Comparison of ENCODE assay signal across 13 cellular contexts in genomic region chr3:123536153-123536895, GRCh38. TPM values are rescaled to one million over a fixed set of nuclear protein-coding genes. Genes with fewer than 3 reads are reported as not detected.
DNase-seq lines count a peak whose midpoint lies in the region; ATAC-seq and TF ChIP-seq lines count a peak whose summit lies in the region.
"Had no signal": no experiment of that assay in that cellular context is flagged by ENCODE, and none has a peak within 500 bp of the region (broad histone marks: within the 10 kb centered on the region; RNA-seq: fewer than 3 reads in every experiment).

No MANE protein-coding gene starts in this region.

- no peak overlapping the region for H3K27ac Mint-ChIP-seq in activated CD8-positive, alpha-beta T cell treated with anti-CD3 and anti-CD28 coated beads for 36 hours
- H3K27ac Mint-ChIP-seq in activated CD8-positive, alpha-beta T cell treated with anti-CD3 and anti-CD28 coated beads, Interleukin-2, amount 10 ng/mL, durations not matched to agents 7 days and 5 days: no peak overlapping the region
- H3K27ac Mint-ChIP-seq in stimulated activated effector memory CD8-positive, alpha-beta T cell treated with anti-CD3 and anti-CD28 coated beads, Interleukin-12 subunit alpha, Interleukin-12 subunit beta, amount 100 ng/mL, for 72 hours: peak overlapping the region; percentile 5
- peak overlapping the region in 1 of 7 donors; percentile 62 for H3K27ac Mint-ChIP-seq in CD4-positive, alpha-beta memory T cell

- intact Hi-C loops in activated CD8-positive, alpha-beta T cell treated with anti-CD3 and anti-CD28 coated beads for 36 hours (cut with micrococcal nuclease): no loop called here
- intact Hi-C loops in CD4-positive, alpha-beta memory T cell (cut with micrococcal nuclease): no loop called here

- peaks cover 19% of the 10 kb centered on the region for H3K4me1 Mint-ChIP-seq in activated CD8-positive, alpha-beta T cell treated with anti-CD3 and anti-CD28 coated beads for 36 hours (ENCODE audit: low read depth)
- H3K4me1 Mint-ChIP-seq in activated CD8-positive, alpha-beta T cell treated with anti-CD3 and anti-CD28 coated beads, Interleukin-2, amount 10 ng/mL, durations not matched to agents 7 days and 5 days (ENCODE audit: low read depth): peaks cover 3% of the 10 kb centered on the region
- peaks cover 15% of the 10 kb centered on the region for H3K4me1 Mint-ChIP-seq in stimulated activated effector memory CD8-positive, alpha-beta T cell treated with anti-CD3 and anti-CD28 coated beads, Interleukin-12 subunit alpha, Interleukin-12 subunit beta, amount 100 ng/mL, for 72 hours
- peaks cover 0 to 13% (median 11%) of the 10 kb centered on the region in 4 donors for H3K4me1 Mint-ChIP-seq in CD4-positive, alpha-beta memory T cell

- ATAC-seq in activated CD8-positive, alpha-beta T cell treated with anti-CD3 and anti-CD28 coated beads for 36 hours: peak; percentile 62
- ATAC-seq in activated CD8-positive, alpha-beta T cell treated with anti-CD3 and anti-CD28 coated beads, Interleukin-2, amount 10 ng/mL, durations not matched to agents 7 days and 5 days: no peak
- ATAC-seq in GM21619 (IDR thresholded peaks at IDR 0.05; ENCODE audit: unreplicated experiment): peak; percentile 73
- peak; percentile 74 for ATAC-seq in HG03280 (IDR thresholded peaks at IDR 0.05; ENCODE audit: unreplicated experiment)
- peak; percentile 91 for ATAC-seq in stimulated activated effector memory CD8-positive, alpha-beta T cell treated with anti-CD3 and anti-CD28 coated beads, Interleukin-12 subunit alpha, Interleukin-12 subunit beta, amount 100 ng/mL, for 72 hours

- CTCF ChIA-PET in activated CD8-positive, alpha-beta T cell treated with anti-CD3 and anti-CD28 coated beads for 36 hours (lab: Charles Lee): interaction anchor here (4.0 kb wide), 1 partner anchor 22 kb away, joined by 12 read pairs; no protein-coding TSS in a partner anchor
- CTCF ChIA-PET in activated CD8-positive, alpha-beta T cell treated with anti-CD3 and anti-CD28 coated beads, Interleukin-2, amount 10 ng/mL, durations not matched to agents 7 days and 5 days (lab: Charles Lee): no interaction called here
- CTCF ChIA-PET in CD4-positive, alpha-beta memory T cell (lab: Charles Lee; ENCODE audit: partially characterized antibody): interaction anchor here (2.7 kb wide), 1 partner anchor 24 kb away, joined by 15 read pairs; no protein-coding TSS in a partner anchor

- no peaks in the 10 kb centered on the region for H3K4me1 ChIP-seq in CD4-positive, alpha-beta memory T cell (ENCODE audit: insufficient read depth, low read length)
- H3K4me1 ChIP-seq: ascending aorta had no signal

- POLR2A ChIA-PET in activated CD8-positive, alpha-beta T cell treated with anti-CD3 and anti-CD28 coated beads for 36 hours (lab: Charles Lee): no interaction called here
- POLR2A ChIA-PET in activated CD8-positive, alpha-beta T cell treated with anti-CD3 and anti-CD28 coated beads, Interleukin-2, amount 10 ng/mL, durations not matched to agents 7 days and 5 days (lab: Charles Lee): no interaction called here
- POLR2A ChIA-PET in CD4-positive, alpha-beta memory T cell (lab: Charles Lee; ENCODE audit: partially characterized antibody): no interaction called here

- no peaks in the 10 kb centered on the region for H3K27me3 Mint-ChIP-seq in activated CD8-positive, alpha-beta T cell treated with anti-CD3 and anti-CD28 coated beads for 36 hours
- H3K27me3 Mint-ChIP-seq in activated CD8-positive, alpha-beta T cell treated with anti-CD3 and anti-CD28 coated beads, Interleukin-2, amount 10 ng/mL, durations not matched to agents 7 days and 5 days (ENCODE audit: low read depth): no peaks in the 10 kb centered on the region
- H3K27me3 Mint-ChIP-seq in CD4-positive, alpha-beta memory T cell: no peaks in the 10 kb centered on the region

- no peaks in the 10 kb centered on the region for H3K9me3 ChIP-seq in CD4-positive, alpha-beta memory T cell (ENCODE audit: control insufficient read depth in 1 of 2, low read length in 2 of 2)
- H3K9me3 ChIP-seq: ascending aorta, tibial artery had no signal

- no peak for TF ChIP-seq CTCF in activated CD8-positive, alpha-beta T cell treated with anti-CD3 and anti-CD28 coated beads for 36 hours (IDR thresholded peaks at IDR 0.05)

- no peaks in the 10 kb centered on the region for H3K36me3 ChIP-seq in CD4-positive, alpha-beta memory T cell (ENCODE audit: insufficient read depth, low read length)
- H3K36me3 ChIP-seq: ascending aorta, tibial artery had no signal

- no peak overlapping the region for H3K27ac ChIP-seq in CD4-positive, alpha-beta memory T cell (ENCODE audit: low read depth, low read length)
- H3K27ac ChIP-seq: ascending aorta, tibial artery, VCaP had no signal

- no peaks in the 10 kb centered on the region for H3K27me3 ChIP-seq in CD4-positive, alpha-beta memory T cell (ENCODE audit: insufficient read depth, low read length)
- H3K27me3 ChIP-seq: ascending aorta, tibial artery had no signal

- no peak overlapping the region for H3K4me3 ChIP-seq in CD4-positive, alpha-beta memory T cell (ENCODE audit: low read length in 2 of 2)
- H3K4me3 ChIP-seq: ascending aorta, tibial artery had no signal

- no peak overlapping the region for H3K4me3 Mint-ChIP-seq in activated CD8-positive, alpha-beta T cell treated with anti-CD3 and anti-CD28 coated beads for 36 hours
- no peak overlapping the region for H3K4me3 Mint-ChIP-seq in activated CD8-positive, alpha-beta T cell treated with anti-CD3 and anti-CD28 coated beads, Interleukin-2, amount 10 ng/mL, durations not matched to agents 7 days and 5 days
- H3K4me3 Mint-ChIP-seq in stimulated activated effector memory CD8-positive, alpha-beta T cell treated with anti-CD3 and anti-CD28 coated beads, Interleukin-12 subunit alpha, Interleukin-12 subunit beta, amount 100 ng/mL, for 72 hours: no peak overlapping the region
- peak overlapping the region in 1 of 8 donors; percentile 35 for H3K4me3 Mint-ChIP-seq in CD4-positive, alpha-beta memory T cell

- peaks cover 4% of the 10 kb centered on the region for H3K36me3 Mint-ChIP-seq in activated CD8-positive, alpha-beta T cell treated with anti-CD3 and anti-CD28 coated beads for 36 hours (ENCODE audit: low read depth)
- H3K36me3 Mint-ChIP-seq in activated CD8-positive, alpha-beta T cell treated with anti-CD3 and anti-CD28 coated beads, Interleukin-2, amount 10 ng/mL, durations not matched to agents 7 days and 5 days (ENCODE audit: low read depth): no peaks in the 10 kb centered on the region
- peaks cover 6% of the 10 kb centered on the region for H3K36me3 Mint-ChIP-seq in stimulated activated effector memory CD8-positive, alpha-beta T cell treated with anti-CD3 and anti-CD28 coated beads, Interleukin-12 subunit alpha, Interleukin-12 subunit beta, amount 100 ng/mL, for 72 hours
- H3K36me3 Mint-ChIP-seq in CD4-positive, alpha-beta memory T cell: peaks cover 3 to 5% of the 10 kb centered on the region in 2 donors

- DNase-seq in activated CD8-positive, alpha-beta T cell treated with anti-CD3 and anti-CD28 coated beads for 36 hours: no peak
- no peak for DNase-seq in activated CD8-positive, alpha-beta T cell treated with anti-CD3 and anti-CD28 coated beads, Interleukin-2, amount 10 ng/mL, durations not matched to agents 7 days and 5 days
- no peak for DNase-seq in stimulated activated effector memory CD8-positive, alpha-beta T cell treated with anti-CD3 and anti-CD28 coated beads, Interleukin-12 subunit alpha, Interleukin-12 subunit beta, amount 100 ng/mL, for 72 hours (ENCODE audit: low spot score in 2 of 2)
- DNase-seq in SIG-M5 treated with dmso at 0.1 percent for 504 hours (lab: John Stamatoyannopoulos, UW; ENCODE audit: unreplicated experiment): no peak
- no peak for DNase-seq in SIG-M5 (lab: John Stamatoyannopoulos, UW)
- DNase-seq in CD4-positive, alpha-beta memory T cell: no peak
- DNase-seq: midbrain, NCI-H2107, tibial artery had no signal

- H3K9me3 Mint-ChIP-seq in activated CD8-positive, alpha-beta T cell treated with anti-CD3 and anti-CD28 coated beads for 36 hours: no peaks in the 10 kb centered on the region
- H3K9me3 Mint-ChIP-seq in activated CD8-positive, alpha-beta T cell treated with anti-CD3 and anti-CD28 coated beads, Interleukin-2, amount 10 ng/mL, durations not matched to agents 7 days and 5 days (ENCODE audit: insufficient read depth): no peaks in the 10 kb centered on the region
- no peaks in the 10 kb centered on the region for H3K9me3 Mint-ChIP-seq in stimulated activated effector memory CD8-positive, alpha-beta T cell treated with anti-CD3 and anti-CD28 coated beads, Interleukin-12 subunit alpha, Interleukin-12 subunit beta, amount 100 ng/mL, for 72 hours
- no peaks in the 10 kb centered on the region for H3K9me3 Mint-ChIP-seq in CD4-positive, alpha-beta memory T cell

RNA-seq across cellular contexts. Expression of gene HACD2, which starts 48.5 kb away (rescaled TPM):
- total RNA-seq in activated CD8-positive, alpha-beta T cell treated with anti-CD3 and anti-CD28 coated beads for 36 hours: 10 to 100 TPM; 25.1 to 26.9 TPM
- total RNA-seq in activated CD8-positive, alpha-beta T cell treated with anti-CD3 and anti-CD28 coated beads, Interleukin-2, amount 10 ng/mL, durations not matched to agents 7 days and 5 days: 10 to 100 TPM; 20.7 to 23.8 TPM
- total RNA-seq in CD4-positive, alpha-beta memory T cell: 10 to 100 TPM; 26.0 to 29.5 TPM
- polyA plus RNA-seq in CD4-positive, alpha-beta memory T cell: 10 to 100 TPM; 27.0 to 38.0 TPM
